Comparison of ENCODE assay signal across 14 cellular contexts in the genomic region with DNA sequence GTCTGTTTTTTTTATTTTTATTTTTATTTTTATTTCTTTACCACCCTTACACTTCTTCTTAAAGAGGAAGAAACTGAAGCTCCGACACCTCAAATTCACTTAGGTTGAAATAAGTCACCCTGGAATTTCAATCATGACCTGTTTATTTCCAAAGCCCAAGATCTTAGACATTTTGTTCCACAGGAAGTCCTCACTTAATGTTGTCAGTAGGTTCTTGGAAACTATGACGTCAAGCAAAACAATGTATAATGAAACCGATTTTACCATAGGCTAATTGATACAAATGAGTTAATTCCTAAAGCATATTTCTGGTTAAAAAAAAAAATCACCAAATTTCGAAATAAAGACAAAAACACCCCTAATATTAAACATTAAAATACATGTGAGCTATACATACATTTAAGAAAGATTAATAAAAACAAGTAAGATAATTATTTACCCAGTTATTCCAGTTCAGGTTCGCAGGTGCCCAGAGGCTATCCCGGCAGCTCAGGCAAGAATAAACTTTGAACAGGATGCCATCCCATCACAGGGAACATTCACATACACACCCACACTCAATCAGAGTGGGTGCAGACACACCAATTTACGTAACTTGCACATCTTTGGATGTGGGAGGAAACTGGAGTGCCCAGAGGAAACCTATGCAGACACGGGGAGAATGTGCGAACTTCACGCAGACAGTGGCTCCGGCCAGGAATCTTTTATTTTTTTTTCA.
"Had no signal": no experiment of that assay in that cellular context is flagged by ENCODE, and none has a peak within 500 bp of the region (broad histone marks: within the 10 kb centered on the region; RNA-seq: fewer than 3 reads in every experiment).

No MANE protein-coding gene starts in this region.

- H3K36me3 ChIP-seq: neutrophil had no signal

- H3K79me2 ChIP-seq: parathyroid adenoma had no signal

- DNase-seq: activated CD4-positive, CD25-positive, alpha-beta regulatory T cell treated with anti-CD3 and anti-CD28 coated beads, Interleukin-2, amount 50 U/mL, for 72 hours; activated naive CD4-positive, alpha-beta T cell treated with anti-CD3 and anti-CD28 coated beads, Interleukin-2, amount 10 ng/mL, durations not matched to agents 7 days and 5 days; cortex of kidney; effector CD8-positive, alpha-beta T cell; foreskin melanocyte; mesendoderm; natural killer cell; retina; small intestine; stimulated activated CD4-positive, alpha-beta T cell treated with anti-CD3 and anti-CD28 coated beads, Interleukin-4, amount 100 ng/mL, for 24 hours; stimulated activated naive CD4-positive, alpha-beta T cell treated with Interleukin-2 at 50 U/mL for 16 hours had no signal

- ATAC-seq: natural killer cell had no signal

- H3K27me3 ChIP-seq: neutrophil had no signal

- H3K9me3 ChIP-seq: neutrophil had no signal

- H3K4me3 ChIP-seq: SK-N-MC had no signal

- H2AFZ ChIP-seq: parathyroid adenoma had no signal

- H3K27ac ChIP-seq: neutrophil, parathyroid adenoma, SK-N-MC had no signal

- FAIRE-seq: small intestine had no signal

- H3K4me1 ChIP-seq: parathyroid adenoma had no signal

- H3K9ac ChIP-seq: parathyroid adenoma had no signal
